Comparison of ENCODE assay signal across 1 cellular context in genomic region chr1:234719454-234720258, GRCh38.
TF ChIP-seq lines count a peak whose summit lies in the region.

No MANE protein-coding gene starts in this region.

TF ChIP-seq in HepG2, 621 proteins besides CTCF, POLR2A, EP300 and RAD21 (continued from another document):
- peak; percentile 29; the same call in 1 of the 2 replicates for TF ChIP-seq HNF1A (IDR thresholded peaks at IDR 0.05; ENCODE audit: low read depth)
- TF ChIP-seq HNF1A (CRISPR knock-in tag; IDR thresholded peaks at IDR 0.05; ENCODE audit: borderline replicate concordance), result peak; percentile 91
- TF ChIP-seq ZHX2 (IDR thresholded peaks at IDR 0.05; ENCODE audit: low read depth), result no peak; the same call in 1 of the 2 replicates
- no peak for TF ChIP-seq ZHX2 (CRISPR knock-in tag; IDR thresholded peaks at IDR 0.05; ENCODE audit: borderline replicate concordance)
- peak; percentile 69 for TF ChIP-seq ETV5 (CRISPR knock-in tag; IDR thresholded peaks at IDR 0.05; ENCODE audit: borderline replicate concordance)
- TF ChIP-seq ZNF713 (CRISPR knock-in tag; IDR thresholded peaks at IDR 0.05), result no peak
- TF ChIP-seq MAFF (IDR thresholded peaks at IDR 0.05; ENCODE audit: low read depth, low read length), result no peak
- TF ChIP-seq PHF21A (CRISPR knock-in tag; IDR thresholded peaks at IDR 0.05), result peak; percentile 81
- 0 out of 2 replicates have a peak, but pooled peaks have one; percentile 34 for TF ChIP-seq ZBTB38 (CRISPR knock-in tag; IDR thresholded peaks at IDR 0.05)
- TF ChIP-seq, protein P1, sequence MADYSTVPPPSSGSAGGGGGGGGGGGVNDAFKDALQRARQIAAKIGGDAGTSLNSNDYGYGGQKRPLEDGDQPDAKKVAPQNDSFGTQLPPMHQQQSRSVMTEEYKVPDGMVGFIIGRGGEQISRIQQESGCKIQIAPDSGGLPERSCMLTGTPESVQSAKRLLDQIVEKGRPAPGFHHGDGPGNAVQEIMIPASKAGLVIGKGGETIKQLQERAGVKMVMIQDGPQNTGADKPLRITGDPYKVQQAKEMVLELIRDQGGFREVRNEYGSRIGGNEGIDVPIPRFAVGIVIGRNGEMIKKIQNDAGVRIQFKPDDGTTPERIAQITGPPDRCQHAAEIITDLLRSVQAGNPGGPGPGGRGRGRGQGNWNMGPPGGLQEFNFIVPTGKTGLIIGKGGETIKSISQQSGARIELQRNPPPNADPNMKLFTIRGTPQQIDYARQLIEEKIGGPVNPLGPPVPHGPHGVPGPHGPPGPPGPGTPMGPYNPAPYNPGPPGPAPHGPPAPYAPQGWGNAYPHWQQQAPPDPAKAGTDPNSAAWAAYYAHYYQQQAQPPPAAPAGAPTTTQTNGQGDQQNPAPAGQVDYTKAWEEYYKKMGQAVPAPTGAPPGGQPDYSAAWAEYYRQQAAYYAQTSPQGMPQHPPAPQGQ (CRISPR knock-in tag; IDR thresholded peaks at IDR 0.05; ENCODE audit: borderline replicate concordance), result 0 out of 2 replicates have a peak, but pooled peaks have one; percentile 52
- TF ChIP-seq STAG1 (CRISPR knock-in tag; IDR thresholded peaks at IDR 0.05), result peak; percentile 39
- peak; percentile 28 to 32; a peak in 3 of 4 replicates for TF ChIP-seq MAFK (conservative IDR thresholded peaks at IDR 0.05 in 1 of 2, IDR thresholded peaks at IDR 0.05 in 1 of 2; ENCODE audit: low read length in 2 of 2)
- 0 out of 2 replicates have a peak, but pooled peaks have one; percentile 48 for TF ChIP-seq CHD4 (IDR thresholded peaks at IDR 0.05; ENCODE audit: borderline replicate concordance, low read length)
- TF ChIP-seq KMT2A (CRISPR knock-in tag; IDR thresholded peaks at IDR 0.05), result peak; percentile 21; the same call in 1 of the 2 replicates
- no peak; the same call in 1 of the 2 replicates for TF ChIP-seq ELF1 (CRISPR knock-in tag; IDR thresholded peaks at IDR 0.05)
- TF ChIP-seq ZNF382 (CRISPR knock-in tag; IDR thresholded peaks at IDR 0.05; ENCODE audit: borderline replicate concordance), result no peak
- 0 out of 2 replicates have a peak, but pooled peaks have one; percentile 77 for TF ChIP-seq ELF4 (CRISPR knock-in tag; IDR thresholded peaks at IDR 0.05; ENCODE audit: borderline replicate concordance)
